ENCODE assay signal across 1 cellular context in the genomic region with DNA sequence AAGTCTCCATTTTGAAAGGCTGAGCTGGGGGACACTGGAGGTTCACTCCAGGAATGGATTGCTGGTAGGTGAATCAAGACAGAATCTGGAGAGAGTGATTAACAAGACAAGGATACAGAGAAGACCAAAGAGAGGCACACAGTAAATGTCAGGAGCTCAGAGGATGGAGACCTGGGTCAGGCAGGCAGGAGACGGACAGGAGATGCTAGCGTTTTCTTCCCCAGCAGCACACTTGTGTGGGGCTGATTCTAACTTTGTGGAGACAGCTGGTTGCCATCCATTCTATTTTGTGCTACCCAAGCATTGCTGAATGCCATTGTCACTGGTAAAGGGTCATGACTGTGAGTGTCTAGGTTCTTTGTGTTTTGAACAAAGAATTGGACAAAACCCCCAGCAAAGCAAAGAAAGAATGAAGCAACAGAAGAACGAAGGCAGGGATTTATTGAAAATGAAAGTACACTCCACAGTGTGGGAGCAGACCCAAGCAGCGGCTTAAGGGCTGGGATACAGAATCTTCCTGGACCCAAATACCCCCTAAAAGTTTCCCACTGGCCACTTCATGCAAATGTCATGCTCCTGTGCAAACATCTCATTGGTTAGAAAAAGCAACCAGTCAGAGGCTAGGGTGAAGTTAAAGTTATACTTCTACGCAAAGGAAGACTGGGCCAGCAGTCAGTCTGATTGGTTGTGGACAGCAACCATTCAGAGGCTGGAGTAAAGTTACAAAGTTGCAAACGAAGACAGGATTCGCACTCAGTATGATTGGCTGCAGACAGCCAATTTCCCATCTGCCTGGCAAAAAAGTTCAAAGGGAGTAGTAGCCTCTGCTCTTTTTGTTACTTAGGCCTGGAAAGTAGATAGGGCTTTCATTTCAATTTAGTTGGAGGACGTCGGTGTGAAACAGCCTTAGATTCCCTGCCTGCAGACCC.
A peak's percentile ranks its signal among the peaks of the same experiment; 100 is the strongest.
TF ChIP-seq lines count a peak whose summit lies in the region.

No MANE protein-coding gene starts in this region.

TF ChIP-seq in HepG2, 621 proteins besides CTCF, POLR2A, EP300 and RAD21 (continues in another document):
- TF ChIP-seq ZNF737 (CRISPR knock-in tag; IDR thresholded peaks at IDR 0.05; ENCODE audit: borderline replicate concordance) (no peak), HOXA3 (CRISPR knock-in tag; IDR thresholded peaks at IDR 0.05) (no peak; the same call in 1 of the 2 replicates), RBAK (CRISPR knock-in tag; IDR thresholded peaks at IDR 0.05) (no peak), ISL2 (CRISPR knock-in tag; IDR thresholded peaks at IDR 0.05) (no peak), SP2 (CRISPR knock-in tag; IDR thresholded peaks at IDR 0.05) (no peak), ZBTB8A (CRISPR knock-in tag; IDR thresholded peaks at IDR 0.05; ENCODE audit: borderline replicate concordance, low read depth) (no peak; the same call in 1 of the 2 replicates), ZNF775 (CRISPR knock-in tag; IDR thresholded peaks at IDR 0.05; ENCODE audit: borderline replicate concordance) (no peak), KAT8 (CRISPR knock-in tag; IDR thresholded peaks at IDR 0.05) (no peak), ZFX (CRISPR knock-in tag; IDR thresholded peaks at IDR 0.05; ENCODE audit: low read depth) (peak; percentile 52; the same call in 1 of the 2 replicates), ELF3 (CRISPR knock-in tag; IDR thresholded peaks at IDR 0.05) (peak; percentile 47; the same call in 1 of the 2 replicates), MIER2 (CRISPR knock-in tag; IDR thresholded peaks at IDR 0.05) (no peak), CEBPB (IDR thresholded peaks at IDR 0.05; ENCODE audit: borderline replicate concordance, low read depth, low read length) (no peak), SIN3B (IDR thresholded peaks at IDR 0.05; ENCODE audit: low read length) (0 out of 2 replicates have a peak, but pooled peaks have one; percentile 23), HOXA9 (CRISPR knock-in tag; IDR thresholded peaks at IDR 0.05; ENCODE audit: borderline replicate concordance) (no peak), ZNF496 (CRISPR knock-in tag; IDR thresholded peaks at IDR 0.05; ENCODE audit: insufficient replicate concordance) (no peak), NCOA2 (CRISPR knock-in tag; IDR thresholded peaks at IDR 0.05) (0 out of 2 replicates have a peak, but pooled peaks have one; percentile 11), HHEX (CRISPR knock-in tag; IDR thresholded peaks at IDR 0.05) (no peak; the same call in 1 of the 2 replicates), FOXA3 (CRISPR knock-in tag; IDR thresholded peaks at IDR 0.05) (peak; percentile 20; the same call in 1 of the 2 replicates), GPN1 (CRISPR knock-in tag; IDR thresholded peaks at IDR 0.05; ENCODE audit: borderline replicate concordance) (no peak), KLF15 (CRISPR knock-in tag; IDR thresholded peaks at IDR 0.05; ENCODE audit: borderline replicate concordance) (no peak), RBM22 (optimal IDR thresholded peaks at IDR 0.05; ENCODE audit: low read length) (no peak), MATR3 (CRISPR knock-in tag; IDR thresholded peaks at IDR 0.05) (no peak), POLR2AphosphoS5 (IDR thresholded peaks at IDR 0.05; ENCODE audit: low read depth, low read length) (peak; percentile 84), DMAP1 (CRISPR knock-in tag; IDR thresholded peaks at IDR 0.05) (peak; percentile 13; the same call in 1 of the 2 replicates), HMG20B (CRISPR knock-in tag; conservative IDR thresholded peaks at IDR 0.05) (no peak), NFYB (CRISPR knock-in tag; IDR thresholded peaks at IDR 0.05) (peak; percentile 85), CC2D1A (CRISPR knock-in tag; IDR thresholded peaks at IDR 0.05) (no peak), NR2F2 (IDR thresholded peaks at IDR 0.05; ENCODE audit: borderline replicate concordance, low read depth) (0 out of 2 replicates have a peak, but pooled peaks have one; percentile 10), FOXC1 (CRISPR knock-in tag; IDR thresholded peaks at IDR 0.05; ENCODE audit: borderline replicate concordance) (no peak), FOXO1 (CRISPR knock-in tag; IDR thresholded peaks at IDR 0.05) (no peak), ZFP37 (CRISPR knock-in tag; IDR thresholded peaks at IDR 0.05; ENCODE audit: borderline replicate concordance) (no peak), GATAD2A (CRISPR knock-in tag; IDR thresholded peaks at IDR 0.05) (0 out of 2 replicates have a peak, but pooled peaks have one; percentile 8), SIN3A (IDR thresholded peaks at IDR 0.05; ENCODE audit: borderline replicate concordance, low read depth, low read length) (peak; percentile 32; the same call in 1 of the 2 replicates), BCL6 (CRISPR knock-in tag; IDR thresholded peaks at IDR 0.05) (no peak)
- TF ChIP-seq, protein P1, sequence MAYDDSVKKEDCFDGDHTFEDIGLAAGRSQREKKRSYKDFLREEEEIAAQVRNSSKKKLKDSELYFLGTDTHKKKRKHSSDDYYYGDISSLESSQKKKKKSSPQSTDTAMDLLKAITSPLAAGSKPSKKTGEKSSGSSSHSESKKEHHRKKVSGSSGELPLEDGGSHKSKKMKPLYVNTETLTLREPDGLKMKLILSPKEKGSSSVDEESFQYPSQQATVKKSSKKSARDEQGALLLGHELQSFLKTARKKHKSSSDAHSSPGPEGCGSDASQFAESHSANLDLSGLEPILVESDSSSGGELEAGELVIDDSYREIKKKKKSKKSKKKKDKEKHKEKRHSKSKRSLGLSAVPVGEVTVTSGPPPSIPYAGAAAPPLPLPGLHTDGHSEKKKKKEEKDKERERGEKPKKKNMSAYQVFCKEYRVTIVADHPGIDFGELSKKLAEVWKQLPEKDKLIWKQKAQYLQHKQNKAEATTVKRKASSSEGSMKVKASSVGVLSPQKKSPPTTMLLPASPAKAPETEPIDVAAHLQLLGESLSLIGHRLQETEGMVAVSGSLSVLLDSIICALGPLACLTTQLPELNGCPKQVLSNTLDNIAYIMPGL (CRISPR knock-in tag; IDR thresholded peaks at IDR 0.05; ENCODE audit: borderline replicate concordance in 1 of 2, low read depth in 1 of 2) = peak; percentile 20 to 56; a peak in 1 of 4 replicates
- TF ChIP-seq, protein P2, sequence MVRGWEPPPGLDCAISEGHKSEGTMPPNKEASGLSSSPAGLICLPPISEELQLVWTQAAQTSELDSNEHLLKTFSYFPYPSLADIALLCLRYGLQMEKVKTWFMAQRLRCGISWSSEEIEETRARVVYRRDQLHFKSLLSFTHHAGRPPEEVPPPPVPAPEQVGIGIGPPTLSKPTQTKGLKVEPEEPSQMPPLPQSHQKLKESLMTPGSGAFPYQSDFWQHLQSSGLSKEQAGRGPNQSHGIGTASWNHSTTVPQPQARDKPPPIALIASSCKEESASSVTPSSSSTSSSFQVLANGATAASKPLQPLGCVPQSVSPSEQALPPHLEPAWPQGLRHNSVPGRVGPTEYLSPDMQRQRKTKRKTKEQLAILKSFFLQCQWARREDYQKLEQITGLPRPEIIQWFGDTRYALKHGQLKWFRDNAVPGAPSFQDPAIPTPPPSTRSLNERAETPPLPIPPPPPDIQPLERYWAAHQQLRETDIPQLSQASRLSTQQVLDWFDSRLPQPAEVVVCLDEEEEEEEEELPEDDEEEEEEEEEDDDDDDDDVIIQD (CRISPR knock-in tag; IDR thresholded peaks at IDR 0.05; ENCODE audit: low read depth) = peak; percentile 74; the same call in 1 of the 2 replicates
- TF ChIP-seq, protein P3, sequence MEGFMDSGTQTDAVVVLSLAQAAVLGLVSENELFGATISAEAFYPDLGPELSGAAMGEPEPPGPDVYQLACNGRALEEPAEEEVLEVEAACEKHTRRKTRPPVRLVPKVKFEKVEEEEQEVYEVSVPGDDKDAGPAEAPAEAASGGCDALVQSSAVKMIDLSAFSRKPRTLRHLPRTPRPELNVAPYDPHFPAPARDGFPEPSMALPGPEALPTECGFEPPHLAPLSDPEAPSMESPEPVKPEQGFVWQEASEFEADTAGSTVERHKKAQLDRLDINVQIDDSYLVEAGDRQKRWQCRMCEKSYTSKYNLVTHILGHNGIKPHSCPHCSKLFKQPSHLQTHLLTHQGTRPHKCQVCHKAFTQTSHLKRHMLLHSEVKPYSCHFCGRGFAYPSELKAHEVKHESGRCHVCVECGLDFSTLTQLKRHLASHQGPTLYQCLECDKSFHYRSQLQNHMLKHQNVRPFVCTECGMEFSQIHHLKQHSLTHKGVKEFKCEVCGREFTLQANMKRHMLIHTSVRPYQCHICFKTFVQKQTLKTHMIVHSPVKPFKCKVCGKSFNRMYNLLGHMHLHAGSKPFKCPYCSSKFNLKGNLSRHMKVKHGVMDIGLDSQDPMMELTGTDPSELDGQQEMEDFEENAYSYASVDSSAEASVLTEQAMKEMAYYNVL (CRISPR knock-in tag; IDR thresholded peaks at IDR 0.05; ENCODE audit: borderline replicate concordance) = no peak
- TF ChIP-seq, protein P4, sequence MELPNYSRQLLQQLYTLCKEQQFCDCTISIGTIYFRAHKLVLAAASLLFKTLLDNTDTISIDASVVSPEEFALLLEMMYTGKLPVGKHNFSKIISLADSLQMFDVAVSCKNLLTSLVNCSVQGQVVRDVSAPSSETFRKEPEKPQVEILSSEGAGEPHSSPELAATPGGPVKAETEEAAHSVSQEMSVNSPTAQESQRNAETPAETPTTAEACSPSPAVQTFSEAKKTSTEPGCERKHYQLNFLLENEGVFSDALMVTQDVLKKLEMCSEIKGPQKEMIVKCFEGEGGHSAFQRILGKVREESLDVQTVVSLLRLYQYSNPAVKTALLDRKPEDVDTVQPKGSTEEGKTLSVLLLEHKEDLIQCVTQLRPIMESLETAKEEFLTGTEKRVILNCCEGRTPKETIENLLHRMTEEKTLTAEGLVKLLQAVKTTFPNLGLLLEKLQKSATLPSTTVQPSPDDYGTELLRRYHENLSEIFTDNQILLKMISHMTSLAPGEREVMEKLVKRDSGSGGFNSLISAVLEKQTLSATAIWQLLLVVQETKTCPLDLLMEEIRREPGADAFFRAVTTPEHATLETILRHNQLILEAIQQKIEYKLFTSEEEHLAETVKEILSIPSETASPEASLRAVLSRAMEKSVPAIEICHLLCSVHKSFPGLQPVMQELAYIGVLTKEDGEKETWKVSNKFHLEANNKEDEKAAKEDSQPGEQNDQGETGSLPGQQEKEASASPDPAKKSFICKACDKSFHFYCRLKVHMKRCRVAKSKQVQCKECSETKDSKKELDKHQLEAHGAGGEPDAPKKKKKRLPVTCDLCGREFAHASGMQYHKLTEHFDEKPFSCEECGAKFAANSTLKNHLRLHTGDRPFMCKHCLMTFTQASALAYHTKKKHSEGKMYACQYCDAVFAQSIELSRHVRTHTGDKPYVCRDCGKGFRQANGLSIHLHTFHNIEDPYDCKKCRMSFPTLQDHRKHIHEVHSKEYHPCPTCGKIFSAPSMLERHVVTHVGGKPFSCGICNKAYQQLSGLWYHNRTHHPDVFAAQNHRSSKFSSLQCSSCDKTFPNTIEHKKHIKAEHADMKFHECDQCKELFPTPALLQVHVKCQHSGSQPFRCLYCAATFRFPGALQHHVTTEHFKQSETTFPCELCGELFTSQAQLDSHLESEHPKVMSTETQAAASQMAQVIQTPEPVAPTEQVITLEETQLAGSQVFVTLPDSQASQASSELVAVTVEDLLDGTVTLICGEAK (IDR thresholded peaks at IDR 0.05) = no peak
- TF ChIP-seq, protein P4 (CRISPR knock-in tag; IDR thresholded peaks at IDR 0.05) = peak; percentile 58; the same call in 1 of the 2 replicates
- TF ChIP-seq, protein P5, sequence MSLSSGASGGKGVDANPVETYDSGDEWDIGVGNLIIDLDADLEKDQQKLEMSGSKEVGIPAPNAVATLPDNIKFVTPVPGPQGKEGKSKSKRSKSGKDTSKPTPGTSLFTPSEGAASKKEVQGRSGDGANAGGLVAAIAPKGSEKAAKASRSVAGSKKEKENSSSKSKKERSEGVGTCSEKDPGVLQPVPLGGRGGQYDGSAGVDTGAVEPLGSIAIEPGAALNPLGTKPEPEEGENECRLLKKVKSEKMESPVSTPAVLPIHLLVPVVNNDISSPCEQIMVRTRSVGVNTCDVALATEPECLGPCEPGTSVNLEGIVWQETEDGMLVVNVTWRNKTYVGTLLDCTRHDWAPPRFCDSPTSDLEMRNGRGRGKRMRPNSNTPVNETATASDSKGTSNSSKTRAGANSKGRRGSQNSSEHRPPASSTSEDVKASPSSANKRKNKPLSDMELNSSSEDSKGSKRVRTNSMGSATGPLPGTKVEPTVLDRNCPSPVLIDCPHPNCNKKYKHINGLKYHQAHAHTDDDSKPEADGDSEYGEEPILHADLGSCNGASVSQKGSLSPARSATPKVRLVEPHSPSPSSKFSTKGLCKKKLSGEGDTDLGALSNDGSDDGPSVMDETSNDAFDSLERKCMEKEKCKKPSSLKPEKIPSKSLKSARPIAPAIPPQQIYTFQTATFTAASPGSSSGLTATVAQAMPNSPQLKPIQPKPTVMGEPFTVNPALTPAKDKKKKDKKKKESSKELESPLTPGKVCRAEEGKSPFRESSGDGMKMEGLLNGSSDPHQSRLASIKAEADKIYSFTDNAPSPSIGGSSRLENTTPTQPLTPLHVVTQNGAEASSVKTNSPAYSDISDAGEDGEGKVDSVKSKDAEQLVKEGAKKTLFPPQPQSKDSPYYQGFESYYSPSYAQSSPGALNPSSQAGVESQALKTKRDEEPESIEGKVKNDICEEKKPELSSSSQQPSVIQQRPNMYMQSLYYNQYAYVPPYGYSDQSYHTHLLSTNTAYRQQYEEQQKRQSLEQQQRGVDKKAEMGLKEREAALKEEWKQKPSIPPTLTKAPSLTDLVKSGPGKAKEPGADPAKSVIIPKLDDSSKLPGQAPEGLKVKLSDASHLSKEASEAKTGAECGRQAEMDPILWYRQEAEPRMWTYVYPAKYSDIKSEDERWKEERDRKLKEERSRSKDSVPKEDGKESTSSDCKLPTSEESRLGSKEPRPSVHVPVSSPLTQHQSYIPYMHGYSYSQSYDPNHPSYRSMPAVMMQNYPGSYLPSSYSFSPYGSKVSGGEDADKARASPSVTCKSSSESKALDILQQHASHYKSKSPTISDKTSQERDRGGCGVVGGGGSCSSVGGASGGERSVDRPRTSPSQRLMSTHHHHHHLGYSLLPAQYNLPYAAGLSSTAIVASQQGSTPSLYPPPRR (CRISPR knock-in tag; IDR thresholded peaks at IDR 0.05; ENCODE audit: borderline replicate concordance) = no peak
